Comparison of ENCODE assay signal across 14 cellular contexts in the genomic region with DNA sequence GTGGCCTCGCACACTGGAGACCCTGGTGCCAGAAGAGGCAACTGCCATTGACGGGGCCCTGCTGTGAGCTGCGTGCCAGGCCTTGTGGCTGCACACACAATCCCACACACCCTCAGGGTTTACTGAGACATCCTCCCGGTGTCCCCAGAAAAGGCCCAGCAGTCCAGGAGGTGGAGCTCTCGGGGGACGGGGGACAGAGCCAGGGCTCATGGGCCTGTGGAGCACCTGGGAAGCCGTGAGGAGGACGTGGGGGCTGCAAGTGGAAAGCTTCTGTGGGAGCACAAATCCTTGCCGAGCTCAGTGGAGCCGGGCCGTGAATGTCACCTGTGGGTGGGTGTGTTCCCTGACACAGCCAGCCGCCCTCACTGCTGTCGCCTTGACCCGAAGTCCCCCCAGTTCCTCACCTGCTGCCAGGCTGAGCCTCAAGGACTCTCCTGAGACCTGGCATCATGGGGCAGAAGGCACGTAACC.
"Had no signal": no experiment of that assay in that cellular context is flagged by ENCODE, and none has a peak within 500 bp of the region (broad histone marks: within the 10 kb centered on the region; RNA-seq: fewer than 3 reads in every experiment).

No MANE protein-coding gene starts in this region.

- DNase-seq: activated CD4-positive, alpha-beta T cell treated with anti-CD3 and anti-CD28 coated beads, Interleukin-2, amount 50 U/mL, for 4 hours; activated gamma-delta T cell; dermis blood vessel endothelial cell; effector memory CD4-positive, alpha-beta T cell; hippocampal formation; left colon; stimulated activated CD4-positive, alpha-beta T cell treated with anti-CD3 and anti-CD28 coated beads, Interleukin-2, amount 100 ng/mL, for 24 hours; stimulated activated naive CD8-positive, alpha-beta T cell treated with anti-CD3 and anti-CD28 coated beads, Interleukin-15, Interleukin-2, amounts not matched to agents 100 U/mL and 50 U/mL, for 24 hours had no signal

- H3K36me3 ChIP-seq: ascending aorta, neutrophil, upper lobe of left lung had no signal

- H3K4me3 ChIP-seq: ascending aorta, lung, upper lobe of left lung had no signal

- ATAC-seq: left colon; natural killer cell treated with Interleukin-12 subunit alpha and Interleukin-12 subunit beta and Interleukin-15 and Interleukin-18, amount 100 ng/mL, for 72 hours; stimulated activated naive CD8-positive, alpha-beta T cell treated with anti-CD3 and anti-CD28 coated beads, Interleukin-15, Interleukin-2, amounts not matched to agents 100 U/mL and 50 U/mL, for 24 hours had no signal

- H3K27me3 ChIP-seq: ascending aorta, neutrophil, upper lobe of left lung had no signal

- H3K4me1 ChIP-seq: ascending aorta, upper lobe of left lung had no signal

- H3K27ac ChIP-seq: ascending aorta, neutrophil, upper lobe of left lung had no signal

- H3K9me3 ChIP-seq: ascending aorta, neutrophil, upper lobe of left lung had no signal

- FAIRE-seq: islet of Langerhans had no signal
